ENCODE assay signal across 1 cellular context in the genomic region with DNA sequence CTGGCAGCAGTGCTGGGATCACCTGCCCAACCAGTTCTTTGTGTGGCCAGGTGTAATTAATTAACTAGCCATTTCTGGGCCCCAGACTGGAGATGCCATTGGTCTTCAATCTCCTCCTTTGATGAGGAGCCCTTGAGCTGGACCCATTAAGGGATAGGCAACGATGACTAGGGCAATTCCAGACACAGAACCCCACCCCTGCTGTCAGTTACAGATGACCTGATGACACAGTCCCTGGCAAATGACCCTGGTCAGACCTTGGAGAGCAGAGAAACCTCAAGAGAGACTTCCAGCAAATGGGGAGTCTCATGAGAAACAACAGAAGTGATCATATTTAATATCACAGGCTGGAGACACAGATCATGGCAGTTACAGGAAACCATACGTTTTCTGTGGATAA.
TF ChIP-seq lines count a peak whose summit lies in the region.

No MANE protein-coding gene starts in this region.

TF ChIP-seq in K562, 482 proteins besides CTCF, POLR2A, EP300 and RAD21 (continued from another document):
- peak; percentile 41; the same call in 1 of the 2 replicates for TF ChIP-seq ZNF766 (CRISPR knock-in tag; conservative IDR thresholded peaks at IDR 0.05)
- TF ChIP-seq, protein P1, sequence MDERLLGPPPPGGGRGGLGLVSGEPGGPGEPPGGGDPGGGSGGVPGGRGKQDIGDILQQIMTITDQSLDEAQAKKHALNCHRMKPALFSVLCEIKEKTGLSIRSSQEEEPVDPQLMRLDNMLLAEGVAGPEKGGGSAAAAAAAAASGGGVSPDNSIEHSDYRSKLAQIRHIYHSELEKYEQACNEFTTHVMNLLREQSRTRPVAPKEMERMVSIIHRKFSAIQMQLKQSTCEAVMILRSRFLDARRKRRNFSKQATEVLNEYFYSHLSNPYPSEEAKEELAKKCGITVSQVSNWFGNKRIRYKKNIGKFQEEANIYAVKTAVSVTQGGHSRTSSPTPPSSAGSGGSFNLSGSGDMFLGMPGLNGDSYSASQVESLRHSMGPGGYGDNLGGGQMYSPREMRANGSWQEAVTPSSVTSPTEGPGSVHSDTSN (CRISPR knock-in tag; IDR thresholded peaks at IDR 0.05; ENCODE audit: low read depth): no peak
- TF ChIP-seq, protein P1 (tag; conservative IDR thresholded peaks at IDR 0.05; ENCODE audit: low read depth): peak; percentile 73
- TF ChIP-seq, protein P2, sequence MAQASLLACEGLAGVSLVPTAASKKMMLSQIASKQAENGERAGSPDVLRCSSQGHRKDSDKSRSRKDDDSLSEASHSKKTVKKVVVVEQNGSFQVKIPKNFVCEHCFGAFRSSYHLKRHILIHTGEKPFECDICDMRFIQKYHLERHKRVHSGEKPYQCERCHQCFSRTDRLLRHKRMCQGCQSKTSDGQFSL (CRISPR knock-in tag; IDR thresholded peaks at IDR 0.05): no peak
- TF ChIP-seq, protein P2 (tag; IDR thresholded peaks at IDR 0.05): no peak
- peak; percentile 48 for TF ChIP-seq MEIS2 (IDR thresholded peaks at IDR 0.05; ENCODE audit: partially characterized antibody)
- peak; percentile 47; the same call in 1 of the 2 replicates for TF ChIP-seq ESRRA (IDR thresholded peaks at IDR 0.05; ENCODE audit: borderline replicate concordance, low read depth)
- TF ChIP-seq, protein P3, sequence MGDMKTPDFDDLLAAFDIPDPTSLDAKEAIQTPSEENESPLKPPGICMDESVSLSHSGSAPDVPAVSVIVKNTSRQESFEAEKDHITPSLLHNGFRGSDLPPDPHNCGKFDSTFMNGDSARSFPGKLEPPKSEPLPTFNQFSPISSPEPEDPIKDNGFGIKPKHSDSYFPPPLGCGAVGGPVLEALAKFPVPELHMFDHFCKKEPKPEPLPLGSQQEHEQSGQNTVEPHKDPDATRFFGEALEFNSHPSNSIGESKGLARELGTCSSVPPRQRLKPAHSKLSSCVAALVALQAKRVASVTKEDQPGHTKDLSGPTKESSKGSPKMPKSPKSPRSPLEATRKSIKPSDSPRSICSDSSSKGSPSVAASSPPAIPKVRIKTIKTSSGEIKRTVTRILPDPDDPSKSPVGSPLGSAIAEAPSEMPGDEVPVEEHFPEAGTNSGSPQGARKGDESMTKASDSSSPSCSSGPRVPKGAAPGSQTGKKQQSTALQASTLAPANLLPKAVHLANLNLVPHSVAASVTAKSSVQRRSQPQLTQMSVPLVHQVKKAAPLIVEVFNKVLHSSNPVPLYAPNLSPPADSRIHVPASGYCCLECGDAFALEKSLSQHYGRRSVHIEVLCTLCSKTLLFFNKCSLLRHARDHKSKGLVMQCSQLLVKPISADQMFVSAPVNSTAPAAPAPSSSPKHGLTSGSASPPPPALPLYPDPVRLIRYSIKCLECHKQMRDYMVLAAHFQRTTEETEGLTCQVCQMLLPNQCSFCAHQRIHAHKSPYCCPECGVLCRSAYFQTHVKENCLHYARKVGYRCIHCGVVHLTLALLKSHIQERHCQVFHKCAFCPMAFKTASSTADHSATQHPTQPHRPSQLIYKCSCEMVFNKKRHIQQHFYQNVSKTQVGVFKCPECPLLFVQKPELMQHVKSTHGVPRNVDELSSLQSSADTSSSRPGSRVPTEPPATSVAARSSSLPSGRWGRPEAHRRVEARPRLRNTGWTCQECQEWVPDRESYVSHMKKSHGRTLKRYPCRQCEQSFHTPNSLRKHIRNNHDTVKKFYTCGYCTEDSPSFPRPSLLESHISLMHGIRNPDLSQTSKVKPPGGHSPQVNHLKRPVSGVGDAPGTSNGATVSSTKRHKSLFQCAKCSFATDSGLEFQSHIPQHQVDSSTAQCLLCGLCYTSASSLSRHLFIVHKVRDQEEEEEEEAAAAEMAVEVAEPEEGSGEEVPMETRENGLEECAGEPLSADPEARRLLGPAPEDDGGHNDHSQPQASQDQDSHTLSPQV (IDR thresholded peaks at IDR 0.05): no peak
- peak; percentile 51 for TF ChIP-seq NFE2 (IDR thresholded peaks at IDR 0.05; ENCODE audit: low read depth)
- TF ChIP-seq RERE (CRISPR knock-in tag; IDR thresholded peaks at IDR 0.05; ENCODE audit: borderline replicate concordance): no peak
